6 cellular contexts compared by ENCODE assay signal in genomic region chr15:85342163-85342562, GRCh38. TPM values are rescaled to one million over a fixed set of nuclear protein-coding genes. Genes with fewer than 3 reads are reported as not detected.
A peak's percentile ranks its signal among the peaks of the same experiment; 100 is the strongest.
DNase-seq lines count a peak whose midpoint lies in the region; ATAC-seq, FAIRE-seq and TF ChIP-seq lines count a peak whose summit lies in the region.
"Not testable (repeated sequence)": the region's sequence is repeated elsewhere in the genome, so short reads cannot be mapped to it uniquely, and the experiment has no call there.

No MANE protein-coding gene starts in this region.

- not testable (repeated sequence) for H4K20me1 ChIP-seq in PC-3 (ENCODE audit: low read length)

- CTCF ChIA-PET in PC-3 (lab: Charles Lee): not testable (repeated sequence)

- not testable (repeated sequence) for H3K4me2 ChIP-seq in PC-3 (ENCODE audit: low read length)

- H2AFZ ChIP-seq in PC-3 (ENCODE audit: low read length): not testable (repeated sequence)

- H3K27me3 Mint-ChIP-seq in dendritic cell treated with granulocyte-macrophage colony-stimulating factor and Interleukin-4, amounts not matched to agents 40 ng/mL and 50 ng/mL, for 4 days: not testable (repeated sequence)

- POLR2A ChIA-PET in PC-3 (lab: Charles Lee; ENCODE audit: unreplicated experiment): not testable (repeated sequence)

- H3K9me3 Mint-ChIP-seq in dendritic cell treated with granulocyte-macrophage colony-stimulating factor and Interleukin-4, amounts not matched to agents 40 ng/mL and 50 ng/mL, for 4 days: not testable (repeated sequence)

- H3K27ac Mint-ChIP-seq in dendritic cell treated with granulocyte-macrophage colony-stimulating factor and Interleukin-4, amounts not matched to agents 40 ng/mL and 50 ng/mL, for 4 days: peak overlapping the region; percentile 32

- not testable (repeated sequence) for H3K9ac ChIP-seq in PC-3 (ENCODE audit: low read length)

- intact Hi-C loops in PC-3 (cut with micrococcal nuclease); dendritic cell treated with granulocyte-macrophage colony-stimulating factor and Interleukin-4, amounts not matched to agents 40 ng/mL and 50 ng/mL, for 4 days (cut with micrococcal nuclease): not testable (repeated sequence)

- H3K9me2 ChIP-seq in PC-3 (replicated peaks; ENCODE audit: low read length): not testable (repeated sequence)

- not testable (repeated sequence) for ATAC-seq in PC-3

- not testable (repeated sequence) for H3K36me3 ChIP-seq in PC-3 (ENCODE audit: low read depth, low read length); WERI-Rb-1

- TF ChIP-seq CTCF in D721Med (IDR thresholded peaks at IDR 0.05; ENCODE audit: insufficient read depth, missing control alignments); PC-3 (conservative IDR thresholded peaks at IDR 0.05; ENCODE audit: low read depth, low read length); WERI-Rb-1 (IDR thresholded peaks at IDR 0.05; ENCODE audit: low read depth, low read length): not testable (repeated sequence)

- peak overlapping the region; percentile 96 for H3K27ac ChIP-seq in PC-3 (ENCODE audit: low read length)
- 0 out of 2 replicates have a peak overlapping the region, but pooled peaks have one; percentile 52 for H3K27ac ChIP-seq in WERI-Rb-1

- H3K27me3 ChIP-seq in PC-3 (ENCODE audit: low read length); WERI-Rb-1 (ENCODE audit: insufficient read depth, low read depth, severe bottlenecking): not testable (repeated sequence)

- DNase-seq in D721Med (ENCODE audit: insufficient read length, low spot score) (peak; percentile 55), NCI-H1417 (lab: John Stamatoyannopoulos, UW) (peak in 2 of 3 experiments; percentile 20 to 69), NCI-H69 (lab: John Stamatoyannopoulos, UW) (peak; percentile 67)
- not testable (repeated sequence) for DNase-seq in PC-3, WERI-Rb-1

- H3K4me1 Mint-ChIP-seq in dendritic cell treated with granulocyte-macrophage colony-stimulating factor and Interleukin-4, amounts not matched to agents 40 ng/mL and 50 ng/mL, for 4 days (ENCODE audit: low read depth): peaks cover 12% of the 10 kb centered on the region

- H3K4me3 Mint-ChIP-seq in dendritic cell treated with granulocyte-macrophage colony-stimulating factor and Interleukin-4, amounts not matched to agents 40 ng/mL and 50 ng/mL, for 4 days: not testable (repeated sequence)

- FAIRE-seq in D721Med (lab: Jason Lieb, UNC): not testable (repeated sequence)

- not testable (repeated sequence) for H3F3A ChIP-seq in PC-3 (ENCODE audit: low read length, unreplicated experiment)

- H3K4me1 ChIP-seq in PC-3 (ENCODE audit: insufficient read depth, low read length): peaks cover 23% of the 10 kb centered on the region

- H3K79me2 ChIP-seq in PC-3 (ENCODE audit: low read length): not testable (repeated sequence)

- not testable (repeated sequence) for H3K36me3 Mint-ChIP-seq in dendritic cell treated with granulocyte-macrophage colony-stimulating factor and Interleukin-4, amounts not matched to agents 40 ng/mL and 50 ng/mL, for 4 days (ENCODE audit: low read depth)

- H3K9me3 ChIP-seq in PC-3 (ENCODE audit: low read length); WERI-Rb-1 (ENCODE audit: severe bottlenecking): not testable (repeated sequence)

- not testable (repeated sequence) for H3K4me3 ChIP-seq in PC-3 (ENCODE audit: low read length); WERI-Rb-1 (ENCODE audit: low read depth, low read length)

- BruUV-seq in PC-3 (replicated peaks; lab: Mats Ljungman, UMichigan): not testable (repeated sequence)

RNA-seq across cellular contexts. Expression of gene AKAP13, which starts 38.2 kb away (rescaled TPM):
- total RNA-seq in PC-3 (2014; rRNA removed): 36.8 and 46.8 TPM in 2 replicates
